In the genomic region with DNA sequence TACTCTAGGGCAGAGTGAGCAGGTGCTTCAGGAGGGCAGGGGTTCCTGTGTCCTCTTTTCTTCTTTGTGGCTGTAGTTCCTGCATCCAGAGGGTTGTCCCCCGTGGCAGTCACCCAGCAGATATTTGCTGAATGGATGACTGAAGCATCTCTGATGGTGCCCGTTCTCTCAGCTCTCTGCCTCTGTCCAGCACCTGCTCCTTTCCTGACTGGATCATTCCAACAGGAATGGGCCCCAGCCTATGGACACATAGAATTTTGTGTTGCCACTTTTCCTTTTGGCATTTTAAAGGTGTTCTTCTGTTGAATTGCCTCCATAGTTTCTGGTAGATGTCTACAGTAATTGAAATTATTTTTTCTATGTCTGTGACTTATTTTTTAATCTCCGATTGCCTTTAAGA, we compare ENCODE assay signal across 1 cellular context.
TF ChIP-seq lines count a peak whose summit lies in the region.

No MANE protein-coding gene starts in this region.

TF ChIP-seq in HEK293, 187 proteins besides CTCF, POLR2A, EP300 and RAD21 (continued from another document):
- TF ChIP-seq, protein P1, sequence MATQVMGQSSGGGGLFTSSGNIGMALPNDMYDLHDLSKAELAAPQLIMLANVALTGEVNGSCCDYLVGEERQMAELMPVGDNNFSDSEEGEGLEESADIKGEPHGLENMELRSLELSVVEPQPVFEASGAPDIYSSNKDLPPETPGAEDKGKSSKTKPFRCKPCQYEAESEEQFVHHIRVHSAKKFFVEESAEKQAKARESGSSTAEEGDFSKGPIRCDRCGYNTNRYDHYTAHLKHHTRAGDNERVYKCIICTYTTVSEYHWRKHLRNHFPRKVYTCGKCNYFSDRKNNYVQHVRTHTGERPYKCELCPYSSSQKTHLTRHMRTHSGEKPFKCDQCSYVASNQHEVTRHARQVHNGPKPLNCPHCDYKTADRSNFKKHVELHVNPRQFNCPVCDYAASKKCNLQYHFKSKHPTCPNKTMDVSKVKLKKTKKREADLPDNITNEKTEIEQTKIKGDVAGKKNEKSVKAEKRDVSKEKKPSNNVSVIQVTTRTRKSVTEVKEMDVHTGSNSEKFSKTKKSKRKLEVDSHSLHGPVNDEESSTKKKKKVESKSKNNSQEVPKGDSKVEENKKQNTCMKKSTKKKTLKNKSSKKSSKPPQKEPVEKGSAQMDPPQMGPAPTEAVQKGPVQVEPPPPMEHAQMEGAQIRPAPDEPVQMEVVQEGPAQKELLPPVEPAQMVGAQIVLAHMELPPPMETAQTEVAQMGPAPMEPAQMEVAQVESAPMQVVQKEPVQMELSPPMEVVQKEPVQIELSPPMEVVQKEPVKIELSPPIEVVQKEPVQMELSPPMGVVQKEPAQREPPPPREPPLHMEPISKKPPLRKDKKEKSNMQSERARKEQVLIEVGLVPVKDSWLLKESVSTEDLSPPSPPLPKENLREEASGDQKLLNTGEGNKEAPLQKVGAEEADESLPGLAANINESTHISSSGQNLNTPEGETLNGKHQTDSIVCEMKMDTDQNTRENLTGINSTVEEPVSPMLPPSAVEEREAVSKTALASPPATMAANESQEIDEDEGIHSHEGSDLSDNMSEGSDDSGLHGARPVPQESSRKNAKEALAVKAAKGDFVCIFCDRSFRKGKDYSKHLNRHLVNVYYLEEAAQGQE (tag by site-specific recombination; IDR thresholded peaks at IDR 0.05), result peak; percentile 53; the same call in 1 of the 2 replicates
